Comparison of ENCODE assay signal across 13 cellular contexts in the genomic region with DNA sequence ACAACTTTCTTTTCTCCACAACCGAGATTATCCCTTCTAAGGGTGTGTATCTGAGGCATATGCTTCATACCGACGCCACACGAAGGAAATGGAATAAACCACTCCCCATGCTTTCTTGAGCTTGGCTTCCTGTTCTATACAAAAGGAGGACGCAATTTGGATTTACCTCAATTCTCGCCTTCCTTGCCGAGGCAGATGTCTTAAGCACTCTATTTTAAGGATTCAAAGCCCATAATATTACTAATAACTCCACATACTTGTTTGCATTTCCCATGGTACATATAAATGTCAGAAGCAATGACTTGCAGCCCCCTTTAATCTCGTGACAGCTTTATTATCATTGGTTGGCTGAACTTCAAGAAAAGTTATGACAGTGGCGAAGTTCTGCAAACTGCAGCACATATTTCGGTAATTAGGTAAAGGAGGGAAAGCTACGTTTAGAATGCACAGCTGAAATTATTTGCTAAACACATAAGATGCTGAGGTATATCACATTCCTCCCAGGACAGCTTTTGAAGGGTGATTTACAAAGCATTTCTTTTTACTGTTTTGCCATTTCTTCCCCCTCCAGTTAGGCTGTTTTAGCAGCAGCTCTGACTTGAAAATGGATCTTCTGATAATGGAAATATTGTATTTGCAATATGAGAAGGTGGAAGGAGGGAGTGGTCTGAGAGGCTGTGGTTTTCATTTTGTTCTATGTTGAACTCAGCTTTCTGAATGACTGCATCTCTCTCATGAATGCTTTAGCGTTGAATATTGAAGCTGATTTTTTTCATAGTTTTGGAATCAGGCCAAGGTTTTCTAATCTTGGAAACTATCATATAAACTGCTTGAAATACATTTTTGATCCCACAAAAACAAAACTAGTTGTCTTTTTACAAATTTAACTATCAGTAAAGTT.
DNase-seq lines count a peak whose midpoint lies in the region; ATAC-seq and TF ChIP-seq lines count a peak whose summit lies in the region.
"Had no signal": no experiment of that assay in that cellular context is flagged by ENCODE, and none has a peak within 500 bp of the region (broad histone marks: within the 10 kb centered on the region; RNA-seq: fewer than 3 reads in every experiment).

No MANE protein-coding gene starts in this region.

- intact Hi-C loops in activated naive CD4-positive, alpha-beta T cell treated with anti-CD3 and anti-CD28 coated beads for 36 hours (cut with micrococcal nuclease): no loop called here

- H3F3A ChIP-seq in SK-N-SH (replicated peaks; ENCODE audit: insufficient read depth): no peaks in the 10 kb centered on the region

- H3K4me2 ChIP-seq in SK-N-SH: no peak overlapping the region

- H3K27ac ChIP-seq in SK-N-SH (ENCODE audit: low read depth in 2 of 2, low read length in 1 of 2) (no peak overlapping the region), RWPE2 (ENCODE audit: poor library complexity, severe bottlenecking) (no peak overlapping the region), gastroesophageal sphincter (peak overlapping the region in 3 of 4 donors; percentile 55 to 70 (median 64)), subcutaneous abdominal adipose tissue (ENCODE audit: low read depth, low read length) (no peak overlapping the region)
- H3K27ac ChIP-seq: RWPE1 had no signal

- H3K9me3 Mint-ChIP-seq in activated naive CD4-positive, alpha-beta T cell treated with anti-CD3 and anti-CD28 coated beads for 36 hours: peaks cover 4% of the 10 kb centered on the region

- TF ChIP-seq EP300 in SK-N-SH (IDR thresholded peaks at IDR 0.05; ENCODE audit: borderline replicate concordance in 1 of 2, low read depth in 1 of 2, low read length in 1 of 2): no peak
- no peak for TF ChIP-seq EP300 in gastroesophageal sphincter (IDR thresholded peaks at IDR 0.05)

- no peak overlapping the region for H3K27ac Mint-ChIP-seq in activated naive CD4-positive, alpha-beta T cell treated with anti-CD3 and anti-CD28 coated beads for 36 hours
- H3K27ac Mint-ChIP-seq: CD8-positive, alpha-beta T cell had no signal

- DNase-seq in SK-N-SH (no peak), RWPE2 (ENCODE audit: low spot score) (no peak), amniotic stem cell (lab: John Stamatoyannopoulos, UW) (no peak), NCI-H748 treated with DMSO at 0.1 percent for 48 hours (lab: John Stamatoyannopoulos, UW) (no peak)
- DNase-seq in activated naive CD4-positive, alpha-beta T cell treated with anti-CD3 and anti-CD28 coated beads for 36 hours: no peak
- DNase-seq: CD8-positive, alpha-beta T cell; mammary epithelial cell; NCI-H1048; stimulated activated naive CD8-positive, alpha-beta T cell treated with anti-CD3 and anti-CD28 coated beads, Interleukin-15, Interleukin-2, amounts not matched to agents 100 U/mL and 50 U/mL, for 24 hours had no signal

- no peaks in the 10 kb centered on the region for H3K9me2 ChIP-seq in SK-N-SH

- no peaks in the 10 kb centered on the region for H3K27me3 Mint-ChIP-seq in activated naive CD4-positive, alpha-beta T cell treated with anti-CD3 and anti-CD28 coated beads for 36 hours (ENCODE audit: low read depth)

- no peaks in the 10 kb centered on the region for H3K36me3 Mint-ChIP-seq in activated naive CD4-positive, alpha-beta T cell treated with anti-CD3 and anti-CD28 coated beads for 36 hours (ENCODE audit: low read depth)
- H3K36me3 Mint-ChIP-seq: CD8-positive, alpha-beta T cell had no signal

- CTCF ChIA-PET in SK-N-SH (lab: Yijun Ruan, JAX): interaction anchor here (0.7 kb wide), 1 partner anchor 51 kb away, joined by 3 read pairs; no protein-coding TSS in a partner anchor
- CTCF ChIA-PET in activated naive CD4-positive, alpha-beta T cell treated with anti-CD3 and anti-CD28 coated beads for 36 hours (lab: Charles Lee): no interaction called here

- no peak overlapping the region for H3K4me3 Mint-ChIP-seq in activated naive CD4-positive, alpha-beta T cell treated with anti-CD3 and anti-CD28 coated beads for 36 hours
- H3K4me3 Mint-ChIP-seq: CD8-positive, alpha-beta T cell had no signal

- H4K20me1 ChIP-seq in SK-N-SH (ENCODE audit: insufficient read depth): no peaks in the 10 kb centered on the region

- WGBS in SK-N-SH (ENCODE audit: low lambda C conversion rate): 12% methylated on average over 11 of the region's 12 CpGs
- WGBS in gastroesophageal sphincter (ENCODE audit: low coverage in 1 of 2), 2 donors: 3 to 31% methylated on average over 12 of the region's 12 CpGs

- H3K79me2 ChIP-seq in SK-N-SH (ENCODE audit: insufficient read depth): no peaks in the 10 kb centered on the region

- no peaks in the 10 kb centered on the region for H3K27me3 ChIP-seq in SK-N-SH (ENCODE audit: insufficient read depth)
- no peaks in the 10 kb centered on the region for H3K27me3 ChIP-seq in RWPE2 (ENCODE audit: insufficient read depth, poor library complexity, severe bottlenecking)
- H3K27me3 ChIP-seq in gastroesophageal sphincter: no peaks in the 10 kb centered on the region
- no peaks in the 10 kb centered on the region for H3K27me3 ChIP-seq in subcutaneous abdominal adipose tissue (ENCODE audit: control insufficient read depth in 5 of 5, insufficient read depth in 4 of 5, low read length in 5 of 5)

- TF ChIP-seq CTCF in SK-N-SH (IDR thresholded peaks at IDR 0.05) (no peak), RWPE2 (IDR thresholded peaks at IDR 0.05; ENCODE audit: poor library complexity, severe bottlenecking) (no peak), gastroesophageal sphincter (IDR thresholded peaks at IDR 0.05) (no peak)

- 0 out of 2 replicates have a peak overlapping the region, but pooled peaks have one; percentile 45 for H2AFZ ChIP-seq in SK-N-SH (ENCODE audit: low read depth)

- TF ChIP-seq POLR2A in gastroesophageal sphincter (IDR thresholded peaks at IDR 0.05): no peak

- H3K36me3 ChIP-seq in SK-N-SH (replicated peaks in 1 of 2; ENCODE audit: control insufficient read depth in 1 of 2, insufficient read depth in 2 of 2, low read length in 1 of 2) (no peaks in the 10 kb centered on the region), RWPE2 (ENCODE audit: low read depth) (no peaks in the 10 kb centered on the region), gastroesophageal sphincter (no peaks in the 10 kb centered on the region), subcutaneous abdominal adipose tissue (ENCODE audit: control insufficient read depth in 5 of 5, insufficient read depth in 5 of 5, low read length in 5 of 5) (no peaks in the 10 kb centered on the region)

- H3K9ac ChIP-seq in SK-N-SH (no peak overlapping the region), subcutaneous abdominal adipose tissue (ENCODE audit: low read length in 5 of 5) (no peak overlapping the region)

- no peak for TF ChIP-seq RAD21 in SK-N-SH (IDR thresholded peaks at IDR 0.05; ENCODE audit: low read length)

- H3K4me3 ChIP-seq in SK-N-SH (ENCODE audit: low read depth in 2 of 2, low read length in 1 of 2) (no peak overlapping the region), RWPE2 (ENCODE audit: severe bottlenecking) (no peak overlapping the region), gastroesophageal sphincter (peak overlapping the region; percentile 10 to 21), subcutaneous abdominal adipose tissue (ENCODE audit: low read depth in 1 of 5, low read length in 5 of 5) (peak overlapping the region; percentile 17 to 44 (median 25))

- no peaks in the 10 kb centered on the region for H3K4me1 Mint-ChIP-seq in activated naive CD4-positive, alpha-beta T cell treated with anti-CD3 and anti-CD28 coated beads for 36 hours (ENCODE audit: low read depth)

- H3K4me1 ChIP-seq in SK-N-SH (ENCODE audit: control insufficient read depth in 1 of 2, insufficient read depth in 2 of 2, low read depth in 1 of 2, low read length in 1 of 2): peaks cover 0 to 14% of the 10 kb centered on the region in 2 experiments; a peak in 1 of 4 replicates
- H3K4me1 ChIP-seq in RWPE2 (ENCODE audit: insufficient read depth, poor library complexity, severe bottlenecking): peaks cover 5% of the 10 kb centered on the region
- H3K4me1 ChIP-seq in gastroesophageal sphincter: peaks cover 0 to 28% (median 3%) of the 10 kb centered on the region in 3 donors
- H3K4me1 ChIP-seq in subcutaneous abdominal adipose tissue (ENCODE audit: control insufficient read depth in 5 of 5, insufficient read depth in 5 of 5, low read length in 5 of 5): peaks cover 0 to 8% (median 5%) of the 10 kb centered on the region in 5 donors

- H3K9me3 ChIP-seq in SK-N-SH (no peaks in the 10 kb centered on the region), RWPE2 (ENCODE audit: severe bottlenecking) (no peaks in the 10 kb centered on the region), gastroesophageal sphincter (no peaks in the 10 kb centered on the region), subcutaneous abdominal adipose tissue (ENCODE audit: control insufficient read depth in 5 of 5, low read length in 5 of 5) (no peaks in the 10 kb centered on the region)

- POLR2A ChIA-PET in SK-N-SH (lab: Yijun Ruan, JAX): no interaction called here

- ATAC-seq in SK-N-SH treated with all-trans-retinoic acid at 6 μM for 48 hours (no peak), RWPE2 (ENCODE audit: low read depth) (0 out of 3 replicates have a peak, but pooled peaks have one; percentile 33), gastroesophageal sphincter (no peak)
- ATAC-seq: CD8-positive, alpha-beta T cell; stimulated activated naive CD8-positive, alpha-beta T cell treated with anti-CD3 and anti-CD28 coated beads, Interleukin-15, Interleukin-2, amounts not matched to agents 100 U/mL and 50 U/mL, for 24 hours had no signal

TF ChIP-seq in SK-N-SH, 30 proteins besides CTCF, POLR2A, EP300 and RAD21 (continues in another document):
- TF ChIP-seq, protein P1, sequence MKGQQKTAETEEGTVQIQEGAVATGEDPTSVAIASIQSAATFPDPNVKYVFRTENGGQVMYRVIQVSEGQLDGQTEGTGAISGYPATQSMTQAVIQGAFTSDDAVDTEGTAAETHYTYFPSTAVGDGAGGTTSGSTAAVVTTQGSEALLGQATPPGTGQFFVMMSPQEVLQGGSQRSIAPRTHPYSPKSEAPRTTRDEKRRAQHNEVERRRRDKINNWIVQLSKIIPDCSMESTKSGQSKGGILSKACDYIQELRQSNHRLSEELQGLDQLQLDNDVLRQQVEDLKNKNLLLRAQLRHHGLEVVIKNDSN (IDR thresholded peaks at IDR 0.05; ENCODE audit: borderline replicate concordance, low read depth): no peak
- no peak for TF ChIP-seq ELF1 (IDR thresholded peaks at IDR 0.05)

TF ChIP-seq in SK-N-SH treated with all-trans-retinoic acid at 6 μM for 48 hours, 23 proteins besides CTCF, POLR2A, EP300 and RAD21 (continues in another document):
- TF ChIP-seq, protein P2, sequence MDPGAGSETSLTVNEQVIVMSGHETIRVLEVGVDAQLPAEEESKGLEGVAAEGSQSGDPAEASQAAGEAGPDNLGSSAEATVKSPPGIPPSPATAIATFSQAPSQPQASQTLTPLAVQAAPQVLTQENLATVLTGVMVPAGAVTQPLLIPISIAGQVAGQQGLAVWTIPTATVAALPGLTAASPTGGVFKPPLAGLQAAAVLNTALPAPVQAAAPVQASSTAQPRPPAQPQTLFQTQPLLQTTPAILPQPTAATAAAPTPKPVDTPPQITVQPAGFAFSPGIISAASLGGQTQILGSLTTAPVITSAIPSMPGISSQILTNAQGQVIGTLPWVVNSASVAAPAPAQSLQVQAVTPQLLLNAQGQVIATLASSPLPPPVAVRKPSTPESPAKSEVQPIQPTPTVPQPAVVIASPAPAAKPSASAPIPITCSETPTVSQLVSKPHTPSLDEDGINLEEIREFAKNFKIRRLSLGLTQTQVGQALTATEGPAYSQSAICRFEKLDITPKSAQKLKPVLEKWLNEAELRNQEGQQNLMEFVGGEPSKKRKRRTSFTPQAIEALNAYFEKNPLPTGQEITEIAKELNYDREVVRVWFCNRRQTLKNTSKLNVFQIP (CRISPR knock-in tag; IDR thresholded peaks at IDR 0.05; ENCODE audit: borderline replicate concordance, low read depth): no peak

Comparison
In these comparisons a context has a peak if more than half of its experiments do, and no peak if none do; other contexts are left out.
1. H3K27ac ChIP-seq: peak in gastroesophageal sphincter (3 of 4); none in SK-N-SH (0 of 2), RWPE2 (single experiment) and subcutaneous abdominal adipose tissue (single experiment).
2. H3K4me3 ChIP-seq: peak in gastroesophageal sphincter (2 of 2) and subcutaneous abdominal adipose tissue (5 of 5); none in SK-N-SH (0 of 2) and RWPE2 (single experiment).